ENCODE assay signal across 8 cellular contexts in the genomic region with DNA sequence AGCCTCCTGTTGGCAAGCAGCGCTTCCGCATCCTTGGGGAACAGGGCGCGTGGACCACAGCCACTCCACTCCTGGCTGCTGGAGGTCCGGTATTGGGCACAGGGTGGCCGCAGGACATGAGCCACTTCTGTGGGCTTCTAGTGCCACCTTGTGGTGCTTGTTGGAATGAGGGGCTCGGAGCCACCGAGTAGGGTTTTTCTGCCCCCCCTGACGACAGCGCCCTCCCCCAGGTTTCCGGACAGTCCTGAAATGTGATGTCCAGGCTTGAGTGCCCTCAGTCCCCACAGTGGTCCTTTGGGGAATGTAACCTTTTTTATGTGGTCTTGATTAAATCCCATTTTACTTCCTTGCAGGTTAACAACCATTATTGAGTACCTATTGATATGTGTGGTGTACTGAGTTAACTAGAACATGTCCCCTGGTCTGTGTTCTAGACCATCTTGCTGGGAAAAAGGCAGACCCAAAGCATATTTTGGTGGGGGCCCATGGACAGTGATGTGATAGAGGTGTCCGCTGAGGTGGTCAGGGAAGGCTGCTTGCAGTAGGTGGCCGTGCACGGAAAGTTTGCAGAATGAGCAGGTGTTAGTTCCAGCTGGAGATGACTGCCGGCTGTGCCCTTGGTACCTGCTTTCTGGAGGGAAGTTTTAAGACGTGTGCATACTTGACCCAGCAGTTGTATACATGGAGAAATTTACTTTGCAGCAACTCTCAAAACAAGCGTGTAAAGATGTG.
DNase-seq lines count a peak whose midpoint lies in the region; ATAC-seq and TF ChIP-seq lines count a peak whose summit lies in the region.

No MANE protein-coding gene starts in this region.

- H3K4me3 ChIP-seq in heart left ventricle: no peak overlapping the region
- no peak overlapping the region for H3K4me3 ChIP-seq in retinal pigment epithelial cell (ENCODE audit: low read length)

- H3K9me3 ChIP-seq in heart left ventricle: no peaks in the 10 kb centered on the region

- peaks cover 0 to 100% (median 86%) of the 10 kb centered on the region in 9 donors for H3K36me3 ChIP-seq in heart left ventricle

- DNase-seq in AG08396 (ENCODE audit: low spot score) (peak; percentile 84), RPMI8226 (peak; percentile 46), heart left ventricle (peak; percentile 57 to 78 (median 68)), retinal pigment epithelial cell (ENCODE audit: low read depth) (no peak), NOMO-1 treated with dmso at 0.1 percent for 144 hours (lab: John Stamatoyannopoulos, UW; ENCODE audit: unreplicated experiment) (no peak)
- peak; percentile 30 for DNase-seq in activated naive CD8-positive, alpha-beta T cell treated with anti-CD3 and anti-CD28 coated beads, Interleukin-2, amount 50 U/mL, for 16 hours (ENCODE audit: low read depth, low spot score)

- TF ChIP-seq CTCF in heart left ventricle (IDR thresholded peaks at IDR 0.05): peak; percentile 71 to 89 (median 77)
- peak; percentile 73 for TF ChIP-seq CTCF in retinal pigment epithelial cell (conservative IDR thresholded peaks at IDR 0.05; ENCODE audit: low read depth, low read length)

- intact Hi-C loops in heart left ventricle (cut with DNase I): loop anchor here in 5 of 10 donors (1.0 to 10.0 kb wide), 4 partner anchors 115 to 394 kb away; no protein-coding TSS in a partner anchor

- peaks cover 0 to 32% (median 12%) of the 10 kb centered on the region in 12 donors for H3K4me1 ChIP-seq in heart left ventricle

- ATAC-seq in GM18505 (IDR thresholded peaks at IDR 0.05; ENCODE audit: unreplicated experiment): no peak
- peak; percentile 24 to 50 (median 44) for ATAC-seq in heart left ventricle
- no peak for ATAC-seq in HG02884 (IDR thresholded peaks at IDR 0.05; ENCODE audit: unreplicated experiment)

- no peaks in the 10 kb centered on the region for H3K27me3 ChIP-seq in heart left ventricle

- H3K27ac ChIP-seq in heart left ventricle: peak overlapping the region in 1 of 12 donors; percentile 1

- 42 to 51% (median 47%) methylated on average over 16 to 17 of the region's 17 CpGs for WGBS in heart left ventricle, 4 donors

- TF ChIP-seq POLR2A in GM18505 (IDR thresholded peaks at IDR 0.05; ENCODE audit: borderline replicate concordance, extremely low read depth, insufficient read depth, insufficient read length) (peak; percentile 40), heart left ventricle (IDR thresholded peaks at IDR 0.05) (no peak)

Comparison
In these comparisons a context has a peak if more than half of its experiments do, and no peak if none do; other contexts are left out.
1. DNase-seq: peak in AG08396 (single experiment), RPMI8226 (single experiment), activated naive CD8-positive, alpha-beta T cell treated with anti-CD3 and anti-CD28 coated beads, Interleukin-2, amount 50 U/mL, for 16 hours (single experiment) and heart left ventricle (5 of 5); none in retinal pigment epithelial cell (single experiment) and NOMO-1 treated with dmso at 0.1 percent for 144 hours (single experiment).
2. ATAC-seq: peak in heart left ventricle (4 of 4); none in GM18505 (single experiment) and HG02884 (single experiment).